Comparison of ENCODE assay signal across 1 cellular context in genomic region chr2:216665717-216666116, GRCh38.
TF ChIP-seq lines count a peak whose summit lies in the region.

No MANE protein-coding gene starts in this region.

TF ChIP-seq in GM23338, 12 proteins besides CTCF, POLR2A, EP300 and RAD21:
- TF ChIP-seq ZNF462 (CRISPR knock-in tag; IDR thresholded peaks at IDR 0.05) (peak; percentile 25; the same call in 1 of the 2 replicates), ZNF331 (CRISPR knock-in tag; IDR thresholded peaks at IDR 0.05; ENCODE audit: low read depth) (no peak), ETS1 (IDR thresholded peaks at IDR 0.05) (no peak), JUNB (IDR thresholded peaks at IDR 0.05; ENCODE audit: unreplicated experiment) (no peak)
